1 cellular context compared by ENCODE assay signal in the genomic region with DNA sequence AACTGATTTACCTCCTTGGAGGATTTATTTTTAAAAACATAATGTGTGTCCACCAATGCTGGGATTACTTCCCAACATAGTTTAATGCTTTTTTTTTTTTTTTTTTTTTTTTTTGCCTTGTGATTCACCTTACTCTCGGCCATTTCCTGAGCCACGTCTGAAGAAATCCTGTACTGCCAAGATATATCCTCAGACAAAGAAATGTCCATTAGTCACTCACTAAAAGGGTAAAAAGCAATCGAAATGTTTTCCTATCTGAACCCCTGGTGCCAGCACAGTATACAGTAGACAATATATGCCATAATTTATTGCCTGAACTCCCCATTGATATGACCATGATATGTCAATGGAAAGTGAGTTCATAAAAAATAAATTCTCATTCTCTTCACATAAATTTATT.
TF ChIP-seq lines count a peak whose summit lies in the region.

No MANE protein-coding gene starts in this region.

TF ChIP-seq in WTC11, 78 proteins besides CTCF, POLR2A, EP300 and RAD21 (continued from another document):
- no peak for TF ChIP-seq GRHL2 (CRISPR knock-in tag; IDR thresholded peaks at IDR 0.05; ENCODE audit: insufficient replicate concordance, severe bottlenecking)
- no peak for TF ChIP-seq RELA (CRISPR knock-in tag; IDR thresholded peaks at IDR 0.05; ENCODE audit: borderline replicate concordance)
- TF ChIP-seq, protein P1, sequence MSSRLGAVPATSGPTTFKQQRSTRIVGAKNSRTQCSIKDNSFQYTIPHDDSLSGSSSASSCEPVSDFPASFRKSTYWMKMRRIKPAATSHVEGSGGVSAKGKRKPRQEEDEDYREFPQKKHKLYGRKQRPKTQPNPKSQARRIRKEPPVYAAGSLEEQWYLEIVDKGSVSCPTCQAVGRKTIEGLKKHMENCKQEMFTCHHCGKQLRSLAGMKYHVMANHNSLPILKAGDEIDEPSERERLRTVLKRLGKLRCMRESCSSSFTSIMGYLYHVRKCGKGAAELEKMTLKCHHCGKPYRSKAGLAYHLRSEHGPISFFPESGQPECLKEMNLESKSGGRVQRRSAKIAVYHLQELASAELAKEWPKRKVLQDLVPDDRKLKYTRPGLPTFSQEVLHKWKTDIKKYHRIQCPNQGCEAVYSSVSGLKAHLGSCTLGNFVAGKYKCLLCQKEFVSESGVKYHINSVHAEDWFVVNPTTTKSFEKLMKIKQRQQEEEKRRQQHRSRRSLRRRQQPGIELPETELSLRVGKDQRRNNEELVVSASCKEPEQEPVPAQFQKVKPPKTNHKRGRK (CRISPR knock-in tag; IDR thresholded peaks at IDR 0.05; ENCODE audit: borderline replicate concordance): no peak
- TF ChIP-seq MYBL2 (CRISPR knock-in tag; IDR thresholded peaks at IDR 0.05): no peak
- TF ChIP-seq ETV6 (CRISPR knock-in tag; IDR thresholded peaks at IDR 0.05): no peak
- no peak for TF ChIP-seq TEAD1 (CRISPR knock-in tag; IDR thresholded peaks at IDR 0.05)
- no peak for TF ChIP-seq TCF7 (CRISPR knock-in tag; IDR thresholded peaks at IDR 0.05; ENCODE audit: low read depth)
TF ChIP-seq in WTC11: peak in this region for 0.
